23 cellular contexts compared by ENCODE assay signal in the genomic region with DNA sequence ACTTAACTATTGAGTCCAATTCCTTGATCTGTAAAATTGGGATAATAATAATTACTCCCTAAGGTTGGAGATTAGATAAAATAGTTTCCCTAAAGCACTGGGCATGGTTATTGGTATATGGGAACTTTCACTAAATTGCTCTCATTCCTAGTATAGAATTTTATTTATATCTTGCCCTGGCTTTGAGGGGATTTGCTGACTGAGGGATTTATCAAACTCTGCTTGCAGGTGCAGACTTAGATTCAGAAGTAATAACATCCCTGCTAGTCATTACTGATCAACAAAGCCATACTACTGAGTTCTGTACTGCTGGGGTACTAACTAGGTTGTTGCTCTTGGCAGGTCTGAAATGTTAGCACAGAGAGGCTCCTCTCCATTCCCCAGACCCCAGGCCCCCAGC. TPM values are rescaled to one million over a fixed set of nuclear protein-coding genes. Genes with fewer than 3 reads are reported as not detected.
DNase-seq lines count a peak whose midpoint lies in the region; ATAC-seq and TF ChIP-seq lines count a peak whose summit lies in the region.
"Had no signal": no experiment of that assay in that cellular context is flagged by ENCODE, and none has a peak within 500 bp of the region (broad histone marks: within the 10 kb centered on the region; RNA-seq: fewer than 3 reads in every experiment).

No MANE protein-coding gene starts in this region.

- peaks cover 5% of the 10 kb centered on the region for H3K27me3 Mint-ChIP-seq in neural progenitor cell (ENCODE audit: insufficient read depth, low read depth)

- no peaks in the 10 kb centered on the region for H3K9me3 Mint-ChIP-seq in neural progenitor cell

- no peaks in the 10 kb centered on the region for H3K9me3 ChIP-seq in heart right ventricle
- H3K9me3 ChIP-seq in right cardiac atrium (ENCODE audit: control insufficient read depth, low read length): no peaks in the 10 kb centered on the region
- no peaks in the 10 kb centered on the region for H3K9me3 ChIP-seq in esophagus squamous epithelium
- H3K9me3 ChIP-seq in neural progenitor cell (ENCODE audit: low read depth): no peaks in the 10 kb centered on the region
- no peaks in the 10 kb centered on the region for H3K9me3 ChIP-seq in upper lobe of right lung

- H3K4me2 ChIP-seq in neural progenitor cell: no peak overlapping the region
- H3K4me2 ChIP-seq: PC-9 had no signal

- no peaks in the 10 kb centered on the region for H3F3A ChIP-seq in neural progenitor cell (ENCODE audit: low read depth)

- intact Hi-C loops in heart right ventricle (cut with DNase I) (loop anchor here in 1 of 10 donors (5.0 kb wide), 1 partner anchor 36 kb away; no protein-coding TSS in a partner anchor), right cardiac atrium (cut with DNase I) (loop anchor here in 1 of 4 donors (5.0 kb wide), 1 partner anchor 41 kb away; a partner anchor contains a TSS), esophagus squamous epithelium (cut with DNase I) (no loop called here), upper lobe of right lung (cut with DNase I) (no loop called here)

- H3K36me3 ChIP-seq in heart right ventricle (peaks cover 0 to 38% (median 0%) of the 10 kb centered on the region in 9 donors), esophagus squamous epithelium (no peaks in the 10 kb centered on the region), neural progenitor cell (no peaks in the 10 kb centered on the region), upper lobe of right lung (no peaks in the 10 kb centered on the region)

- peaks cover 31% of the 10 kb centered on the region for H3K4me1 Mint-ChIP-seq in neural progenitor cell

- H3K27ac Mint-ChIP-seq in neural progenitor cell: peak overlapping the region; percentile 7

- H3K4me3 ChIP-seq in heart right ventricle: no peak overlapping the region
- H3K4me3 ChIP-seq in right cardiac atrium (ENCODE audit: low read length): no peak overlapping the region
- no peak overlapping the region for H3K4me3 ChIP-seq in esophagus squamous epithelium
- H3K4me3 ChIP-seq in neural progenitor cell: no peak overlapping the region
- no peak overlapping the region for H3K4me3 ChIP-seq in upper lobe of right lung
- H3K4me3 ChIP-seq: PC-9 had no signal

- TF ChIP-seq POLR2A in esophagus squamous epithelium (IDR thresholded peaks at IDR 0.05): no peak

- H3K79me2 ChIP-seq in neural progenitor cell (ENCODE audit: low read depth): no peaks in the 10 kb centered on the region

- no peaks in the 10 kb centered on the region for H4K20me1 ChIP-seq in neural progenitor cell (ENCODE audit: low read depth)

- no peak for TF ChIP-seq CTCF in heart right ventricle (IDR thresholded peaks at IDR 0.05)
- no peak for TF ChIP-seq CTCF in esophagus squamous epithelium (IDR thresholded peaks at IDR 0.05)
- no peak for TF ChIP-seq CTCF in neural progenitor cell (IDR thresholded peaks at IDR 0.05)
- no peak for TF ChIP-seq CTCF in upper lobe of right lung (IDR thresholded peaks at IDR 0.05)

- no peak overlapping the region for H2AFZ ChIP-seq in neural progenitor cell (replicated peaks)
- H2AFZ ChIP-seq: PC-9 had no signal

- no peaks in the 10 kb centered on the region for H3K27me3 ChIP-seq in heart right ventricle
- no peaks in the 10 kb centered on the region for H3K27me3 ChIP-seq in right cardiac atrium (ENCODE audit: control insufficient read depth, insufficient read depth)
- H3K27me3 ChIP-seq in esophagus squamous epithelium: no peaks in the 10 kb centered on the region
- no peaks in the 10 kb centered on the region for H3K27me3 ChIP-seq in neural progenitor cell
- H3K27me3 ChIP-seq in upper lobe of right lung: no peaks in the 10 kb centered on the region

- ATAC-seq in heart right ventricle: no peak
- ATAC-seq in right cardiac atrium: no peak
- ATAC-seq in upper lobe of right lung: no peak
- ATAC-seq in HG03378 (IDR thresholded peaks at IDR 0.05; ENCODE audit: unreplicated experiment): no peak
- ATAC-seq in GM21367 (IDR thresholded peaks at IDR 0.05; ENCODE audit: unreplicated experiment): no peak

- H3K4me1 ChIP-seq in heart right ventricle (peaks cover 5 to 62% (median 39%) of the 10 kb centered on the region in 9 donors), right cardiac atrium (ENCODE audit: control insufficient read depth, insufficient read depth, low read length) (peaks cover 2% of the 10 kb centered on the region), esophagus squamous epithelium (peaks cover 0 to 67% (median 36%) of the 10 kb centered on the region in 3 donors), neural progenitor cell (no peaks in the 10 kb centered on the region), upper lobe of right lung (peaks cover 39% of the 10 kb centered on the region)

- H3K27ac ChIP-seq in heart right ventricle (peak overlapping the region in 7 of 10 donors; percentile 10 to 86 (median 78)), right cardiac atrium (ENCODE audit: low read length) (no peak overlapping the region), esophagus squamous epithelium (peak overlapping the region in 3 of 4 donors; percentile 58 to 86 (median 68)), neural progenitor cell (no peak overlapping the region), upper lobe of right lung (peak overlapping the region; percentile 67)
- H3K27ac ChIP-seq: PC-9 had no signal

- no peak for DNase-seq in heart right ventricle
- no peak for DNase-seq in right cardiac atrium
- DNase-seq in esophagus squamous epithelium (lab: John Stamatoyannopoulos, UW): no peak
- no peak for DNase-seq in neural progenitor cell (ENCODE audit: low spot score)
- DNase-seq in upper lobe of right lung: no peak
- DNase-seq in activated CD4-positive, alpha-beta T cell treated with anti-CD3 and anti-CD28 coated beads for 48 hours: no peak
- DNase-seq: 8988T, AML-193, C1 segment of cervical spinal cord, H7, MV-4-11, NCI-H1105 treated with DMSO at 0.1 percent for 48 hours, NCI-H2029 treated with DMSO at 0.1 percent for 48 hours, NCI-H226, NCI-H510A treated with DMSO at 0.1 percent for 48 hours, NCI-H748 treated with DMSO at 0.1 percent for 48 hours, PC-9, RPMI8226, SHP77 treated with DMSO at 0.1 percent for 48 hours had no signal

- no peak overlapping the region for H3K4me3 Mint-ChIP-seq in neural progenitor cell

- H3K9ac ChIP-seq in neural progenitor cell: no peak overlapping the region

- H3K36me3 Mint-ChIP-seq in neural progenitor cell: no peaks in the 10 kb centered on the region

RNA-seq across cellular contexts. Expression of a gene that starts 41.9 kb away (rescaled TPM):
- total RNA-seq in heart right ventricle: 1,000 to 10,000 TPM in 8 of 10 donors, 100 to 1,000 TPM in 2; 863 to 1,698 (median 1,199) TPM
- polyA plus RNA-seq in heart right ventricle: 100 to 1,000 TPM; 443 to 484 TPM
- 100 to 1,000 TPM; 706 to 865 (median 788) TPM for total RNA-seq in right cardiac atrium
- 702 TPM for polyA plus RNA-seq in right cardiac atrium
- total RNA-seq in esophagus squamous epithelium: 10 to 100 TPM in 1 of 4 donors, 1 to 10 TPM in 2, under 1 TPM in 1; 0.53 to 21.4 (median 4.1) TPM
- total RNA-seq in neural progenitor cell (ENCODE audit: low replicate concordance): not detected in 2 replicates
- 1.3 TPM for total RNA-seq in upper lobe of right lung
- total RNA-seq: HT-29, PC-9 had no signal
- polyA plus RNA-seq: AG04450 had no signal

Comparison
In these comparisons a context has a peak if more than half of its experiments do, and no peak if none do; other contexts are left out.
1. H3K27ac ChIP-seq: peak in heart right ventricle (7 of 10), esophagus squamous epithelium (3 of 4) and upper lobe of right lung (single experiment); none in right cardiac atrium (single experiment) and neural progenitor cell (single experiment).
2. RNA of a gene that starts 41.9 kb away (total RNA-seq): 863 to 1,698 TPM in heart right ventricle and 706 to 865 TPM in right cardiac atrium; 0.53 to 21.4 TPM in esophagus squamous epithelium, 1.3 TPM in upper lobe of right lung (single experiment) and not detected in neural progenitor cell; every median in the first group is over 10 times any median in the second.